ENCODE assay signal across 8 cellular contexts in the genomic region with DNA sequence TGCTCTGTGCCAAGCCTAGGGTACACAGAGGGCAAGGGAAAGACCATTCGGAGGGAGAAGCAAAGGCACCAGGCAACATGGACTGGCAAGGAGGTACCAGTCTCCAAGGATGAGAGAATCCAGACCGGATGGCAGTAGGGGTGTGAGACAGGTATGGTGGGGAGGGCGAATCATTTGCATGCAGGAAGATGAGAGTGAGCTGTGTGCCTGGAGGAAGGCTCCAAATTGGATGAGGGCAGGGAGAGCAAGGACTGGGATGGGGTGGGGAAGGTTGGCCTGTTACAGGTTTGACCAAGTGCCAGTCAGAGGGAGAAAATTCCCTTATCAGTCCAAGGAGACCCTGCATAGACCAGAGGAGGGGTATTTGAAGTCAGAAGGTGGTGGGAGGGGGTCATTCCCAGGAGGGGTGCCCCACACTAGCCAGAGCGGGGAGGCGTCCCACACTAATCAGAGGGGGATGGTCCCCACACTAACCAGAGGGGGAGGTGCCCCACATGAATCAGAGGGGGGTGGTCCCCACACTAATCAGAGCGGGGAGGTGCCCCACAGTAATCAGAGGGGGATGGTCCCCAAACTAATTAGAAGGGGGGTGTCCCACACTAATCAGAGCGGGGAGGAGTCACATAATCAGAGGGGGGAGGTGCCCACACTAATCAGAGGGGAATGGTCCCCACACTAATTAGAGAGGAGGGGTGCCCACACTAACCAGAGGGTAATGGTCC. TPM values are rescaled to one million over a fixed set of nuclear protein-coding genes. Genes with fewer than 3 reads are reported as not detected.
DNase-seq lines count a peak whose midpoint lies in the region; ATAC-seq, FAIRE-seq and TF ChIP-seq lines count a peak whose summit lies in the region.

No MANE protein-coding gene starts in this region.

- H3F3A ChIP-seq in MM.1S (ENCODE audit: insufficient read depth, low read length), result no peaks in the 10 kb centered on the region

- peak overlapping the region; percentile 55 for H2AFZ ChIP-seq in MM.1S (ENCODE audit: low read length)

- H3K9me3 Mint-ChIP-seq in CD4-positive, CD25-positive, alpha-beta regulatory T cell, result peaks cover 0 to 10% (median 0%) of the 10 kb centered on the region in 7 donors
- H3K9me3 Mint-ChIP-seq in neural crest cell, result peaks cover 8% of the 10 kb centered on the region

- peaks cover 8 to 55% (median 41%) of the 10 kb centered on the region in 4 donors for H3K4me1 Mint-ChIP-seq in CD4-positive, CD25-positive, alpha-beta regulatory T cell
- peaks cover 32% of the 10 kb centered on the region for H3K4me1 Mint-ChIP-seq in neural crest cell

- peaks cover 7% of the 10 kb centered on the region for H3K27me3 ChIP-seq in CD4-positive, CD25-positive, alpha-beta regulatory T cell (ENCODE audit: control insufficient read depth, insufficient read depth, low read length)
- peaks cover 17% of the 10 kb centered on the region for H3K27me3 ChIP-seq in MM.1S (replicated peaks; ENCODE audit: insufficient read depth, low read length)

- H3K9ac ChIP-seq in MM.1S (ENCODE audit: low read length), result peak overlapping the region; percentile 85

- H3K36me3 Mint-ChIP-seq in CD4-positive, CD25-positive, alpha-beta regulatory T cell, result peaks cover 8% of the 10 kb centered on the region
- H3K36me3 Mint-ChIP-seq in neural crest cell (ENCODE audit: low read depth), result no peaks in the 10 kb centered on the region

- no peak for TF ChIP-seq POLR2A in H54 (IDR thresholded peaks at IDR 0.05; ENCODE audit: low read depth, low read length)

- H3K27ac Mint-ChIP-seq in CD4-positive, CD25-positive, alpha-beta regulatory T cell, result peak overlapping the region; percentile 96 to 97 (median 97)
- H3K27ac Mint-ChIP-seq in neural crest cell (ENCODE audit: unreplicated experiment), result peak overlapping the region; percentile 95

- H3K27ac ChIP-seq in CD4-positive, CD25-positive, alpha-beta regulatory T cell (ENCODE audit: insufficient read depth, low read length, poor library complexity, severe bottlenecking), result peak overlapping the region; percentile 71
- H3K27ac ChIP-seq in MM.1S (ENCODE audit: low read length), result no peak overlapping the region

- peaks cover 47% of the 10 kb centered on the region for H3K79me2 ChIP-seq in MM.1S (ENCODE audit: low read length)

- no peak for DNase-seq in CD4-positive, CD25-positive, alpha-beta regulatory T cell
- DNase-seq in MM.1S (no peak), epidermal melanocyte (ENCODE audit: insufficient read length, low spot score) (peak; percentile 12), neural crest cell (ENCODE audit: low read depth, low spot score) (no peak), NCI-H345 (lab: John Stamatoyannopoulos, UW) (no peak), H54 (ENCODE audit: insufficient read length, low spot score) (no peak), SKM-1 treated with dmso at 0.1 percent for 144 hours (lab: John Stamatoyannopoulos, UW; ENCODE audit: unreplicated experiment) (no peak)
- DNase-seq in stimulated activated naive CD4-positive, alpha-beta T cell treated with Interleukin-2 at 50 U/mL for 16 hours (lab: John Stamatoyannopoulos, UW), result no peak

- H3K9me3 ChIP-seq in CD4-positive, CD25-positive, alpha-beta regulatory T cell (ENCODE audit: control insufficient read depth in 2 of 2, low read length in 2 of 2), result no peaks in the 10 kb centered on the region
- no peaks in the 10 kb centered on the region for H3K9me3 ChIP-seq in MM.1S (replicated peaks; ENCODE audit: insufficient read depth, low read length)

- H3K4me1 ChIP-seq in CD4-positive, CD25-positive, alpha-beta regulatory T cell (ENCODE audit: control insufficient read depth, insufficient read depth, low read length, poor library complexity, severe bottlenecking), result peaks cover 49% of the 10 kb centered on the region
- peaks cover 8% of the 10 kb centered on the region; the same call in 1 of the 2 replicates for H3K4me1 ChIP-seq in MM.1S (ENCODE audit: low read length)

- no peaks in the 10 kb centered on the region for H3K9me2 ChIP-seq in MM.1S (replicated peaks; ENCODE audit: insufficient read depth, low read length)

- peaks cover 22% of the 10 kb centered on the region for H3K27me3 Mint-ChIP-seq in CD4-positive, CD25-positive, alpha-beta regulatory T cell
- H3K27me3 Mint-ChIP-seq in neural crest cell (ENCODE audit: low read depth), result no peaks in the 10 kb centered on the region

- peak overlapping the region; percentile 84 to 94 (median 93) for H3K4me3 Mint-ChIP-seq in CD4-positive, CD25-positive, alpha-beta regulatory T cell
- peak overlapping the region; percentile 93 for H3K4me3 Mint-ChIP-seq in neural crest cell

- peak overlapping the region; percentile 86 for H3K4me3 ChIP-seq in CD4-positive, CD25-positive, alpha-beta regulatory T cell (ENCODE audit: low read depth, low read length)
- H3K4me3 ChIP-seq in MM.1S (ENCODE audit: low read length), result peak overlapping the region; percentile 99

- peak overlapping the region; percentile 80 for H3K4me2 ChIP-seq in MM.1S (ENCODE audit: low read depth, low read length)

- H4K20me1 ChIP-seq in MM.1S (ENCODE audit: insufficient read depth, low read length), result no peaks in the 10 kb centered on the region

- no peak for TF ChIP-seq CTCF in MM.1S (IDR thresholded peaks at IDR 0.05; ENCODE audit: low read length)
- no peak for TF ChIP-seq CTCF in neural crest cell (conservative IDR thresholded peaks at IDR 0.05)

- no peak for ATAC-seq in CD4-positive, CD25-positive, alpha-beta regulatory T cell (ENCODE audit: low read depth in 2 of 2)

- no peak for FAIRE-seq in H54 (lab: Jason Lieb, UNC)

- no peaks in the 10 kb centered on the region for H3K36me3 ChIP-seq in CD4-positive, CD25-positive, alpha-beta regulatory T cell (ENCODE audit: control insufficient read depth, insufficient read depth, low read length)
- H3K36me3 ChIP-seq in MM.1S (replicated peaks; ENCODE audit: insufficient read depth, low read length), result no peaks in the 10 kb centered on the region

RNA-seq across cellular contexts. Expression of gene CANT1, which starts 0.7 kb away (rescaled TPM):
- total RNA-seq in CD4-positive, CD25-positive, alpha-beta regulatory T cell, result 49.6 TPM
- polyA plus RNA-seq in CD4-positive, CD25-positive, alpha-beta regulatory T cell, result 10 to 100 TPM in 1 of 4 donors, 1 to 10 TPM in 3; 8.5 to 11.7 (median 9.6) TPM
- total RNA-seq in neural crest cell, result 62.1 and 63.8 TPM in 2 replicates

RNA-seq across cellular contexts. Expression of gene C1QTNF1, which starts 15.1 kb away (rescaled TPM):
- total RNA-seq in CD4-positive, CD25-positive, alpha-beta regulatory T cell, result not detected
- not detected for polyA plus RNA-seq in CD4-positive, CD25-positive, alpha-beta regulatory T cell
- 0.89 and 1.0 TPM in 2 replicates for total RNA-seq in neural crest cell

RNA-seq across cellular contexts. Expression of gene LGALS3BP, which starts 29.1 kb away (rescaled TPM):
- 25.0 TPM for total RNA-seq in CD4-positive, CD25-positive, alpha-beta regulatory T cell
- 10 to 100 TPM; 23.4 to 43.5 (median 28.8) TPM for polyA plus RNA-seq in CD4-positive, CD25-positive, alpha-beta regulatory T cell
- total RNA-seq in neural crest cell, result 21.7 and 24.3 TPM in 2 replicates
